In the genomic region with DNA sequence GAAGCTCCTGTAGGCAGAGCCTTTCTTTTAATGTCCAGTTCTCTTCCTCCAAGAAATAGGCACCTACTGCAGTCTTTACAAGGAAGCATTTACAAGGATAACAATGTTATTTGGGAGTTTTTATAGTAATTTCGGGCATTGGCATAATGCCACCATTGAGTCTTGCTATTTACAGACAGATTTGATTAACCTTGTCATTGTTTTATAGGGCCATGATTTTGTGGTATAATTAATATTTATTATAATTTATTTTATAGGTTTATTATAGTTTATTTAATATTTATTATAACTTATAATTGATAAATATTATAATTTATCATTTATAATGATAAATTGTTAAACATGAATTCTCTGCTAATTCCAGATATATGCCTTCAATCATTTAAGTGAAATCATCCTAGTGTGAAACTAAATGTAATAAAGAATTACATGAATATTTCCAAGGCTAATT, we compare ENCODE assay signal across 8 cellular contexts. TPM values are rescaled to one million over a fixed set of nuclear protein-coding genes. Genes with fewer than 3 reads are reported as not detected.
DNase-seq lines count a peak whose midpoint lies in the region; ATAC-seq, FAIRE-seq and TF ChIP-seq lines count a peak whose summit lies in the region.

No MANE protein-coding gene starts in this region.

- TF ChIP-seq CTCF in fibroblast of mammary gland (conservative IDR thresholded peaks at IDR 0.05; ENCODE audit: control insufficient read depth, insufficient read depth, low read depth, low read length), result no peak

- ATAC-seq in GM21360 (IDR thresholded peaks at IDR 0.05; ENCODE audit: unreplicated experiment) (peak; percentile 1), GM19452 (IDR thresholded peaks at IDR 0.05; ENCODE audit: unreplicated experiment) (no peak)

- no peaks in the 10 kb centered on the region for H3K4me1 ChIP-seq in SJSA1 (replicated peaks)

- peak overlapping the region; percentile 49 for H3K27ac ChIP-seq in SJSA1
- H3K27ac ChIP-seq in skin epidermis, result peak overlapping the region in 14 of 21 experiments; percentile 19 to 90 (median 72)

- FAIRE-seq in GM19239 (lab: Jason Lieb, UNC), result no peak

- DNase-seq in SJSA1 (ENCODE audit: low read depth in 1 of 2, low spot score in 2 of 2) (no peak), fibroblast of mammary gland (ENCODE audit: low read depth) (no peak), activated gamma-delta T cell treated with Interleukin-2 at 50 U/mL for 16 hours (no peak), NCI-H1694 treated with DMSO at 0.1 percent for 48 hours (lab: John Stamatoyannopoulos, UW) (no peak), GM19239 (ENCODE audit: insufficient read length, low spot score) (no peak)

- peaks cover 21% of the 10 kb centered on the region; the same call in 1 of the 2 replicates for H3K36me3 ChIP-seq in SJSA1

- H3K4me3 ChIP-seq in SJSA1 (peak overlapping the region; percentile 54), fibroblast of mammary gland (ENCODE audit: control insufficient read depth, low read depth, low read length) (peak overlapping the region; percentile 45), skin epidermis (peak overlapping the region; percentile 50 to 69 (median 61))

- no peaks in the 10 kb centered on the region for H3K27me3 ChIP-seq in SJSA1 (replicated peaks)

- H3K9me3 ChIP-seq in SJSA1 (replicated peaks), result no peaks in the 10 kb centered on the region

RNA-seq across cellular contexts. Expression of a gene that starts 0.6 kb away (rescaled TPM):
- 14.1 and 25.8 TPM in 2 replicates for total RNA-seq in SJSA1 (2014; rRNA removed; shearing (Covaris generic))
